ENCODE assay signal across 9 cellular contexts in the genomic region with DNA sequence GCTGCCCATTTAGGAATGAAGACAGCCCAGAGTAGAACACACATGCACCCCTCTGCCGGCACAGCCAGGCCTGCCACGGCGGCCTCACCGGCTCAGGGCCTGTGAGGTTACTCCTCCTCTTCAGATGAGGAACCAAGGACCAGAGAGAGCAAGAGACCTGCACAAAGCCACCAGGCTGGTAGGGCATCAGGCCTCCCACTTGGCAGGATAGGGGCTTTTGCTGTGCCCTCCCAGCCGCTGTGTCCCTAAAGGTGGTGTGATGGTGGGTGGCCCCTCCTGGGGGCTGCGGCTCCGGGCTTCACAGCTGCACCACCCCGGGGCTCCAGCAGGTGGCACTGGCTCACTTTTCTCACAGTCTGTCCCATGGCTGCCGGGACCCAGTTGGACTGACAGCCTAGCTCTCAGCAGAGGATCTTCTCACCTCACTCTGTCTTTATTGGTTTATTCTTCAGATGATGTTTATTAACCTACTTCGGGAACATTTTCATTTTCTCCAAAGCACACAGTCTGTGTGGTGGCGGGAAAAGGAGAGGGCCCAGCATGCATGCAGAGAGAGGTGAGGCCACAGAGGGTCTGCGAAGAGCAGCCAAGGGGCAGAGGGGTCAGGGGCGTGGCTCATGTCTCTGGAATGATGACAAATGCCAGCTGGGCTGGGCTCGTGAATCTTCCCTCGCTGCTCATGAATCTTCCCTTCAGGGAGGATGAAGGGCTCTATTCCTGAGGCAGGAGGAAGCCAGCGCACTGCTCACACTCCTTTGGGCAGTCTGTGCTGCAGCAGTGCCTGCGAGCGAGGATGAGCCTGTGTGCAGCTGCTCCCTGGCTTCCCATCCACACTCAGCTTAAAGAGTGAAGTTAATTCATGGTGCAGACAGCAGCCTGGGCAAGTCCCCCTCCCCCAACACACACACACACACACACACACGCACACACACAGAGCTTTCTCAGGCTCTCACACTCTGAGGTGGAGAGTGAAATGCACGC.
A peak's percentile ranks its signal among the peaks of the same experiment; 100 is the strongest.
DNase-seq lines count a peak whose midpoint lies in the region; ATAC-seq and TF ChIP-seq lines count a peak whose summit lies in the region.
"Had no signal": no experiment of that assay in that cellular context is flagged by ENCODE, and none has a peak within 500 bp of the region (broad histone marks: within the 10 kb centered on the region; RNA-seq: fewer than 3 reads in every experiment).

No MANE protein-coding gene starts in this region.

- H3K27ac ChIP-seq in Panc1 (ENCODE audit: low read length) (no peak overlapping the region), stomach (no peak overlapping the region)

- H3K27me3 Mint-ChIP-seq in activated T-helper 1 cell treated with anti-CD3 and anti-CD28 coated beads, Interleukin-12 subunit alpha, Interleukin-12 subunit beta, Interleukin-2, Interleukin-4 antibody, amounts not matched to agents 30 ng/mL and 10 ng/mL and 1 ng/mL, durations not matched to agents 14 hours and 24 hours and 36 hours (ENCODE audit: insufficient read depth) = no peaks in the 10 kb centered on the region
- H3K27me3 Mint-ChIP-seq: activated naive CD4-positive, alpha-beta T cell treated with anti-CD3 and anti-CD28 coated beads, Interleukin-2, amount 50 U/mL, for 24 hours had no signal

- H3K36me3 ChIP-seq in Panc1 (ENCODE audit: control insufficient read depth, insufficient read depth, low read length) (no peaks in the 10 kb centered on the region), neuron (ENCODE audit: insufficient read depth, low read length) (no peaks in the 10 kb centered on the region), stomach (no peaks in the 10 kb centered on the region)

- H3K27me3 ChIP-seq in Panc1 (ENCODE audit: control insufficient read depth, insufficient read depth, low read length) = no peaks in the 10 kb centered on the region
- H3K27me3 ChIP-seq in neuron (ENCODE audit: insufficient read depth, low read length) = no peaks in the 10 kb centered on the region
- no peaks in the 10 kb centered on the region for H3K27me3 ChIP-seq in stomach

- no peak overlapping the region for H2AFZ ChIP-seq in neuron (ENCODE audit: low read depth, low read length)

- POLR2A ChIA-PET in Panc1 (lab: Charles Lee) = no interaction called here

- no peaks in the 10 kb centered on the region for H3K9me3 Mint-ChIP-seq in activated T-helper 1 cell treated with anti-CD3 and anti-CD28 coated beads, Interleukin-12 subunit alpha, Interleukin-12 subunit beta, Interleukin-2, Interleukin-4 antibody, amounts not matched to agents 30 ng/mL and 10 ng/mL and 1 ng/mL, durations not matched to agents 14 hours and 24 hours and 36 hours
- H3K9me3 Mint-ChIP-seq: activated naive CD4-positive, alpha-beta T cell treated with anti-CD3 and anti-CD28 coated beads, Interleukin-2, amount 50 U/mL, for 24 hours had no signal

- TF ChIP-seq EP300 in stomach (IDR thresholded peaks at IDR 0.05) = no peak

- peaks cover 10% of the 10 kb centered on the region for H3K4me1 Mint-ChIP-seq in activated T-helper 1 cell treated with anti-CD3 and anti-CD28 coated beads, Interleukin-12 subunit alpha, Interleukin-12 subunit beta, Interleukin-2, Interleukin-4 antibody, amounts not matched to agents 30 ng/mL and 10 ng/mL and 1 ng/mL, durations not matched to agents 14 hours and 24 hours and 36 hours (ENCODE audit: low read depth)
- H3K4me1 Mint-ChIP-seq: activated naive CD4-positive, alpha-beta T cell treated with anti-CD3 and anti-CD28 coated beads, Interleukin-2, amount 50 U/mL, for 24 hours had no signal

- intact Hi-C loops in Panc1 (cut with micrococcal nuclease; ENCODE audit: unreplicated experiment) = no loop called here
- intact Hi-C loops in activated T-helper 1 cell treated with anti-CD3 and anti-CD28 coated beads, Interleukin-12 subunit alpha, Interleukin-12 subunit beta, Interleukin-2, Interleukin-4 antibody, amounts not matched to agents 30 ng/mL and 10 ng/mL and 1 ng/mL, durations not matched to agents 14 hours and 24 hours and 36 hours (cut with micrococcal nuclease) = loop anchor here (1.0 kb wide), 2 partner anchors 422 to 574 kb away; no protein-coding TSS in a partner anchor
- intact Hi-C loops in stomach (cut with DNase I; ENCODE audit: low total_unique reads) = loop anchor here (10.0 kb wide), 1 partner anchor 575 kb away; no protein-coding TSS in a partner anchor

- H3K4me3 Mint-ChIP-seq in activated T-helper 1 cell treated with anti-CD3 and anti-CD28 coated beads, Interleukin-12 subunit alpha, Interleukin-12 subunit beta, Interleukin-2, Interleukin-4 antibody, amounts not matched to agents 30 ng/mL and 10 ng/mL and 1 ng/mL, durations not matched to agents 14 hours and 24 hours and 36 hours = no peak overlapping the region
- H3K4me3 Mint-ChIP-seq: activated naive CD4-positive, alpha-beta T cell treated with anti-CD3 and anti-CD28 coated beads, Interleukin-2, amount 50 U/mL, for 24 hours had no signal

- no peak for TF ChIP-seq POLR2A in stomach (IDR thresholded peaks at IDR 0.05)

- no TSS peak for BruUV-seq in Panc1 (replicated peaks; lab: Mats Ljungman, UMichigan)

- H3K4me1 ChIP-seq in Panc1 (ENCODE audit: control insufficient read depth, insufficient read depth, low read length) = no peaks in the 10 kb centered on the region
- H3K4me1 ChIP-seq in neuron (ENCODE audit: insufficient read depth, low read length) = peaks cover 27% of the 10 kb centered on the region
- H3K4me1 ChIP-seq in stomach = peaks cover 3 to 20% (median 14%) of the 10 kb centered on the region in 4 donors

- 33 to 52% (median 45%) methylated on average over 11 to 20 of the region's 20 CpGs for WGBS in stomach, 5 donors

- no peak overlapping the region for H3K4me3 ChIP-seq in Panc1 (ENCODE audit: low read depth in 2 of 2, low read length in 2 of 2)
- H3K4me3 ChIP-seq in fibroblast of villous mesenchyme (ENCODE audit: low read depth, low read length) = peak overlapping the region; percentile 40
- peak overlapping the region; percentile 13 for H3K4me3 ChIP-seq in neuron (ENCODE audit: low read length)
- no peak overlapping the region for H3K4me3 ChIP-seq in stomach

- peak; percentile 65 for DNase-seq in COLO829 (ENCODE audit: low spot score)
- DNase-seq in Panc1 (ENCODE audit: low read depth, low spot score) = peak; percentile 20
- peak; percentile 48 for DNase-seq in activated T-helper 1 cell treated with anti-CD3 and anti-CD28 coated beads, Interleukin-12 subunit alpha, Interleukin-12 subunit beta, Interleukin-2, Interleukin-4 antibody, amounts not matched to agents 30 ng/mL and 10 ng/mL and 1 ng/mL, durations not matched to agents 14 hours and 24 hours and 36 hours (ENCODE audit: low spot score)
- DNase-seq in fibroblast of villous mesenchyme (ENCODE audit: low read depth) = peak; percentile 80
- peak; percentile 71 for DNase-seq in stomach

- CTCF ChIA-PET in Panc1 (lab: Charles Lee) = no interaction called here

- H3K9me3 ChIP-seq in Panc1 (ENCODE audit: control insufficient read depth, insufficient read depth, low read depth, low read length) (no peaks in the 10 kb centered on the region), neuron (ENCODE audit: low read length) (no peaks in the 10 kb centered on the region), stomach (no peaks in the 10 kb centered on the region)

- no peak overlapping the region for H3K27ac Mint-ChIP-seq in activated T-helper 1 cell treated with anti-CD3 and anti-CD28 coated beads, Interleukin-12 subunit alpha, Interleukin-12 subunit beta, Interleukin-2, Interleukin-4 antibody, amounts not matched to agents 30 ng/mL and 10 ng/mL and 1 ng/mL, durations not matched to agents 14 hours and 24 hours and 36 hours
- H3K27ac Mint-ChIP-seq: activated naive CD4-positive, alpha-beta T cell treated with anti-CD3 and anti-CD28 coated beads, Interleukin-2, amount 50 U/mL, for 24 hours had no signal

- no peaks in the 10 kb centered on the region for H3K36me3 Mint-ChIP-seq in activated T-helper 1 cell treated with anti-CD3 and anti-CD28 coated beads, Interleukin-12 subunit alpha, Interleukin-12 subunit beta, Interleukin-2, Interleukin-4 antibody, amounts not matched to agents 30 ng/mL and 10 ng/mL and 1 ng/mL, durations not matched to agents 14 hours and 24 hours and 36 hours (ENCODE audit: low read depth)
- H3K36me3 Mint-ChIP-seq: activated naive CD4-positive, alpha-beta T cell treated with anti-CD3 and anti-CD28 coated beads, Interleukin-2, amount 50 U/mL, for 24 hours had no signal

- TF ChIP-seq CTCF in Panc1 (IDR thresholded peaks at IDR 0.05) = peak; percentile 91
- TF ChIP-seq CTCF in fibroblast of villous mesenchyme (IDR thresholded peaks at IDR 0.05; ENCODE audit: insufficient read depth, low read depth, low read length) = peak; percentile 97
- TF ChIP-seq CTCF in stomach (IDR thresholded peaks at IDR 0.05) = peak in 5 of 7 experiments; percentile 86 to 94 (median 92)

- in situ Hi-C loops in Panc1 (cut with HindIII; ENCODE audit: low pct_unique_long_range_greater_than_20kb, low sequenced_read_pairs) = no loop called here

- ATAC-seq in HG02678 (IDR thresholded peaks at IDR 0.05; ENCODE audit: unreplicated experiment) (peak; percentile 44), Panc1 (peak; percentile 89), HG03175 (IDR thresholded peaks at IDR 0.05; ENCODE audit: unreplicated experiment) (no peak)

Comparison
In these comparisons a context has a peak if more than half of its experiments do, and no peak if none do; other contexts are left out.
1. DNase-seq: peak in every context shown above with its lines; median percentile 80 in fibroblast of villous mesenchyme; 71 in stomach; 65 in COLO829; 48 in activated T-helper 1 cell treated with anti-CD3 and anti-CD28 coated beads, Interleukin-12 subunit alpha, Interleukin-12 subunit beta, Interleukin-2, Interleukin-4 antibody, amounts not matched to agents 30 ng/mL and 10 ng/mL and 1 ng/mL, durations not matched to agents 14 hours and 24 hours and 36 hours; 20 in Panc1.
2. H3K4me3 ChIP-seq: peak in fibroblast of villous mesenchyme (single experiment) and neuron (single experiment); none in Panc1 (0 of 2) and stomach (0 of 4).
3. Peak in every context shown above with its lines, with median percentiles within 50 percentile points of each other: CTCF ChIP-seq.